ENCODE assay signal across 10 cellular contexts in the genomic region with DNA sequence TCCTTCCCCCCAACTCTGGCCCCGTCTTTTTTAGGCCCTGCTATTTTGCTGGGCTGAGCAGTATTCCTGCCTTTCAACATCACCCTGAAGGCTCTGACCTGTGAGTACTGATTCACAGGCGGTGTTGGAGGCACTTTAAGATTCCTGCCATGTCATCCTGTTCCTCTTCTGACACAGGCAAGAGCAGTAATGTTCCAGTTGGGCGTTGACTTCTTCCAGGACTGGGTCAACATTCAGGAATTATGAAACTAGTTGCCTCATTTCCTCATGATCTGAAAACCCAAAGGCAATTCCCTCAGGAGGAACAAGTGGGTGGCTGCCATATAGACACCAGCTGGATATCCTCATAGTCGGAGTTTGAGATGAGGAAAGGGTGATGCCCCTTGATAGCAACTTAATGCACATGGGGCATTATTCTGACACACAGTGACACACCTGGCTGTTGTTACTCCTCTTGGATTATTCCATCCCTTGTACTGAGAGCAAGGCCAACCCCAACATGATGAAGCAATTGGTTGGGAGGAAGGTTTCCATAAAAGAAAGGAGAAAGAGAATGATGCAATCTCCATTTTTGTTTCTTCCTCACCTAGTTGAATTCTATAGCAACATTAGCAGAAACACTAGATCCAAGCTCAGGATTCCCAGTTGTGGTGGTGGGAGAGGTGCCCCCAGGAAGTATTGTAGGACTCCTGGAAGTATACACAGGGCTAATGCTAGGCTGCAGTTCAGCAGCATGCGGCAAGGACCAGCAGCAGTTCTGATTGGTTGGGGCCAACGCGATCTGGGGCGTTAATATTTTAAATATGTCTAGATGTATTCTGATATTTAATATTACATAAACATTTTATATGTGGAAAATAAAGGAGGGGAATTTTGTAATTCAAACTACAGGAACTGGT. TPM values are rescaled to one million over a fixed set of nuclear protein-coding genes. Genes with fewer than 3 reads are reported as not detected.
DNase-seq lines count a peak whose midpoint lies in the region; ATAC-seq and TF ChIP-seq lines count a peak whose summit lies in the region.
"Had no signal": no experiment of that assay in that cellular context is flagged by ENCODE, and none has a peak within 500 bp of the region (broad histone marks: within the 10 kb centered on the region; RNA-seq: fewer than 3 reads in every experiment).

No MANE protein-coding gene starts in this region.

- H3K4me1 Mint-ChIP-seq in natural killer cell treated with Interleukin-12 subunit alpha and Interleukin-12 subunit beta and Interleukin-15 and Interleukin-18, amount 100 ng/mL, for 72 hours (ENCODE audit: low read depth in 2 of 2), result peaks cover 28 to 36% of the 10 kb centered on the region in 2 donors
- H3K4me1 Mint-ChIP-seq in type B pancreatic cell (ENCODE audit: unreplicated experiment), result no peaks in the 10 kb centered on the region
- H3K4me1 Mint-ChIP-seq: nephron had no signal

- H3K4me3 ChIP-seq in AG09309 (ENCODE audit: control insufficient read depth, low read depth, low read length) (no peak overlapping the region), esophagus muscularis mucosa (no peak overlapping the region)

- H3K36me3 ChIP-seq in esophagus muscularis mucosa, result no peaks in the 10 kb centered on the region

- peak; percentile 26 for TF ChIP-seq EP300 in esophagus muscularis mucosa (IDR thresholded peaks at IDR 0.05)

- H3K36me3 Mint-ChIP-seq in natural killer cell treated with Interleukin-12 subunit alpha and Interleukin-12 subunit beta and Interleukin-15 and Interleukin-18, amount 100 ng/mL, for 72 hours, result no peaks in the 10 kb centered on the region
- H3K36me3 Mint-ChIP-seq in type B pancreatic cell, result no peaks in the 10 kb centered on the region

- no peak for ATAC-seq in natural killer cell treated with Interleukin-12 subunit alpha and Interleukin-12 subunit beta and Interleukin-15 and Interleukin-18, amount 100 ng/mL, for 72 hours
- ATAC-seq in HG02970 (IDR thresholded peaks at IDR 0.05; ENCODE audit: low FRiP score, unreplicated experiment) (no peak), GM21367 (IDR thresholded peaks at IDR 0.05; ENCODE audit: unreplicated experiment) (no peak)

- peaks cover 3% of the 10 kb centered on the region for H3K9me3 Mint-ChIP-seq in natural killer cell treated with Interleukin-12 subunit alpha and Interleukin-12 subunit beta and Interleukin-15 and Interleukin-18, amount 100 ng/mL, for 72 hours
- H3K9me3 Mint-ChIP-seq in type B pancreatic cell, result no peaks in the 10 kb centered on the region
- H3K9me3 Mint-ChIP-seq: nephron had no signal

- H3K4me1 ChIP-seq in esophagus muscularis mucosa, result peaks cover 3 to 21% (median 13%) of the 10 kb centered on the region in 4 donors

- no peaks in the 10 kb centered on the region for H3K27me3 Mint-ChIP-seq in natural killer cell treated with Interleukin-12 subunit alpha and Interleukin-12 subunit beta and Interleukin-15 and Interleukin-18, amount 100 ng/mL, for 72 hours
- H3K27me3 Mint-ChIP-seq in type B pancreatic cell, result no peaks in the 10 kb centered on the region

- intact Hi-C loops in esophagus muscularis mucosa (cut with DNase I), result no loop called here

- H3K27ac Mint-ChIP-seq in natural killer cell treated with Interleukin-12 subunit alpha and Interleukin-12 subunit beta and Interleukin-15 and Interleukin-18, amount 100 ng/mL, for 72 hours, result peak overlapping the region; percentile 77 to 91
- no peak overlapping the region for H3K27ac Mint-ChIP-seq in type B pancreatic cell
- H3K27ac Mint-ChIP-seq: nephron had no signal

- TF ChIP-seq CTCF in AG09309 (IDR thresholded peaks at IDR 0.05; ENCODE audit: control insufficient read depth, insufficient read depth, low read depth, low read length, missing control alignments) (no peak), esophagus muscularis mucosa (IDR thresholded peaks at IDR 0.05) (no peak), type B pancreatic cell (conservative IDR thresholded peaks at IDR 0.05) (no peak)

- no peak for TF ChIP-seq POLR2A in esophagus muscularis mucosa (IDR thresholded peaks at IDR 0.05; ENCODE audit: low read depth)

- H3K27me3 ChIP-seq in esophagus muscularis mucosa, result no peaks in the 10 kb centered on the region

- H3K4me3 Mint-ChIP-seq in natural killer cell treated with Interleukin-12 subunit alpha and Interleukin-12 subunit beta and Interleukin-15 and Interleukin-18, amount 100 ng/mL, for 72 hours, result peak overlapping the region; percentile 59
- no peak overlapping the region for H3K4me3 Mint-ChIP-seq in type B pancreatic cell
- H3K4me3 Mint-ChIP-seq: nephron had no signal

- H3K27ac ChIP-seq in esophagus muscularis mucosa (replicated peaks in 1 of 4), result peak overlapping the region; percentile 40 to 61 (median 44)

- WGBS in esophagus muscularis mucosa, result 75% methylated on average over 8 of the region's 8 CpGs

- DNase-seq in AG09309 (ENCODE audit: low read depth) (peak; percentile 80), M059J (ENCODE audit: low read depth) (peak; percentile 28), esophagus muscularis mucosa (ENCODE audit: extremely low spot score) (no peak), NCI-H1930 (lab: John Stamatoyannopoulos, UW) (no peak), type B pancreatic cell (ENCODE audit: extremely low spot score, unreplicated experiment) (no peak)
- no peak for DNase-seq in natural killer cell treated with Interleukin-12 subunit alpha and Interleukin-12 subunit beta and Interleukin-15 and Interleukin-18, amount 100 ng/mL, for 72 hours (ENCODE audit: low spot score)
- DNase-seq: SK-N-SH had no signal

- H3K9me3 ChIP-seq in esophagus muscularis mucosa, result no peaks in the 10 kb centered on the region
- H3K9me3 ChIP-seq: SK-N-SH had no signal

RNA-seq across cellular contexts. Expression of a gene that starts 19.6 kb away (rescaled TPM):
- total RNA-seq in M059J (2014; rRNA removed; shearing (Covaris generic)), result 34.6 and 38.7 TPM in 2 replicates
- total RNA-seq in esophagus muscularis mucosa (10 to 100 TPM; 14.1 to 56.0 (median 34.0) TPM), type B pancreatic cell (ENCODE audit: low replicate concordance) (17.8 and 18.7 TPM in 2 replicates)
- 100 to 1,000 TPM; 109 to 408 TPM for total RNA-seq in natural killer cell treated with Interleukin-12 subunit alpha and Interleukin-12 subunit beta and Interleukin-15 and Interleukin-18, amount 100 ng/mL, for 72 hours

Comparison
In these comparisons a context has a peak if more than half of its experiments do, and no peak if none do; other contexts are left out.
1. DNase-seq: peak in AG09309 (single experiment) and M059J (single experiment); none in esophagus muscularis mucosa (single experiment), natural killer cell treated with Interleukin-12 subunit alpha and Interleukin-12 subunit beta and Interleukin-15 and Interleukin-18, amount 100 ng/mL, for 72 hours (single experiment), NCI-H1930 (0 of 2) and type B pancreatic cell (single experiment).